In genomic region chr10:60099998-60100747, GRCh38 we compare ENCODE assay signal across 8 cellular contexts.
DNase-seq lines count a peak whose midpoint lies in the region; ATAC-seq and TF ChIP-seq lines count a peak whose summit lies in the region.

No MANE protein-coding gene starts in this region.

- no peak for TF ChIP-seq POLR2A in body of pancreas (IDR thresholded peaks at IDR 0.05)

- H3K27ac ChIP-seq in GM23338 (ENCODE audit: low read depth) (no peak overlapping the region), body of pancreas (no peak overlapping the region), iPS-20b (ENCODE audit: low read length) (peak overlapping the region; percentile 39)

- H3K4me3 Mint-ChIP-seq in Calu3 (ENCODE audit: low read depth, unreplicated experiment) (no peak overlapping the region), GM23338 (no peak overlapping the region)

- no peaks in the 10 kb centered on the region for H3K36me3 Mint-ChIP-seq in Calu3 (ENCODE audit: insufficient read depth, unreplicated experiment)
- H3K36me3 Mint-ChIP-seq in GM23338 (ENCODE audit: low read depth): peaks cover 15% of the 10 kb centered on the region; the same call in 2 of the 3 replicates

- intact Hi-C loops in Calu3 (cut with micrococcal nuclease; ENCODE audit: unreplicated experiment) (loop anchor here (1.0 to 2.0 kb wide), 2 partner anchors 108 to 335 kb away; no protein-coding TSS in a partner anchor), body of pancreas (cut with DNase I) (loop anchor here (10.0 kb wide), 1 partner anchor 335 kb away; no protein-coding TSS in a partner anchor)

- H3F3A ChIP-seq in GM23338 (replicated peaks; ENCODE audit: low read depth): no peaks in the 10 kb centered on the region

- peak; percentile 41 for TF ChIP-seq CTCF in Calu3 (IDR thresholded peaks at IDR 0.05; ENCODE audit: unreplicated experiment)
- peak; percentile 71 to 77 for TF ChIP-seq CTCF in GM23338 (conservative IDR thresholded peaks at IDR 0.05; ENCODE audit: low read depth in 2 of 2)
- TF ChIP-seq CTCF in body of pancreas (IDR thresholded peaks at IDR 0.05): peak; percentile 27 to 74 (median 59)

- no peaks in the 10 kb centered on the region for H3K9me2 ChIP-seq in GM23338 (ENCODE audit: insufficient read depth)

- H3K27ac Mint-ChIP-seq in Calu3 (ENCODE audit: unreplicated experiment) (no peak overlapping the region), GM23338 (peak overlapping the region; percentile 74; the same call in 1 of the 2 replicates)

- H3K27me3 ChIP-seq in GM23338 (ENCODE audit: insufficient read depth) (no peaks in the 10 kb centered on the region), body of pancreas (no peaks in the 10 kb centered on the region), iPS-20b (ENCODE audit: insufficient read depth, low read length) (no peaks in the 10 kb centered on the region)

- H3K4me3 ChIP-seq in GM23338 (no peak overlapping the region), body of pancreas (no peak overlapping the region), iPS-20b (ENCODE audit: low read length) (no peak overlapping the region)

- H3K9me3 ChIP-seq in body of pancreas: no peaks in the 10 kb centered on the region
- no peaks in the 10 kb centered on the region for H3K9me3 ChIP-seq in iPS-20b (ENCODE audit: insufficient read depth, low read depth, low read length)

- no TSS peak for BruUV-seq in Calu3 (replicated peaks; lab: Mats Ljungman, UMichigan)

- no peaks in the 10 kb centered on the region for H4K20me1 ChIP-seq in GM23338 (replicated peaks; ENCODE audit: insufficient read depth)

- H3K4me2 ChIP-seq in GM23338: no peak overlapping the region

- 62 to 69% methylated on average over 2 of the region's 2 CpGs for WGBS in body of pancreas, 2 donors

- CTCF ChIA-PET in Calu3 (lab: Charles Lee): interaction anchor here (0.5 to 3.7 kb wide), 11 partner anchors 10 to 551 kb away, joined by 3 to 30 read pairs (median 5); no protein-coding TSS in a partner anchor

- H3K9ac ChIP-seq in iPS-20b (ENCODE audit: low read depth, low read length): no peak overlapping the region

- H3K36me3 ChIP-seq in GM23338 (ENCODE audit: insufficient read depth): no peaks in the 10 kb centered on the region
- no peaks in the 10 kb centered on the region for H3K36me3 ChIP-seq in body of pancreas (replicated peaks in 1 of 2; ENCODE audit: insufficient read depth in 1 of 2, low read depth in 2 of 2)
- H3K36me3 ChIP-seq in iPS-20b (ENCODE audit: insufficient read depth, low read depth, low read length): peaks cover 13% of the 10 kb centered on the region; the same call in 1 of the 2 replicates

- H3K27me3 Mint-ChIP-seq in Calu3 (ENCODE audit: unreplicated experiment): no peaks in the 10 kb centered on the region
- H3K27me3 Mint-ChIP-seq in GM23338 (ENCODE audit: insufficient read depth, low read depth, poor library complexity): peaks cover 1% of the 10 kb centered on the region

- H3K79me2 ChIP-seq in GM23338 (replicated peaks; ENCODE audit: insufficient read depth): no peaks in the 10 kb centered on the region

- H3K4me1 ChIP-seq in GM23338 (ENCODE audit: insufficient read depth) (no peaks in the 10 kb centered on the region; the same call in 1 of the 2 replicates), body of pancreas (no peaks in the 10 kb centered on the region), iPS-20b (ENCODE audit: insufficient read depth, low read length) (no peaks in the 10 kb centered on the region; the same call in 1 of the 2 replicates)

- H3K9me3 Mint-ChIP-seq in Calu3 (ENCODE audit: low read depth, unreplicated experiment) (no peaks in the 10 kb centered on the region), GM23338 (no peaks in the 10 kb centered on the region)

- no peak overlapping the region for H2AFZ ChIP-seq in GM23338

- DNase-seq in Calu3 (peak; percentile 39), GM23338 (ENCODE audit: low spot score) (peak; percentile 73), NCI-H226 (peak; percentile 33), body of pancreas (peak in 2 of 4 donors; percentile 14 to 19), stromal cell of bone marrow (ENCODE audit: low read depth) (peak; percentile 57), UCSD-AML1 (lab: John Stamatoyannopoulos, UW; ENCODE audit: unreplicated experiment) (no peak)

- H3K4me1 Mint-ChIP-seq in Calu3 (ENCODE audit: low read depth, unreplicated experiment) (peaks cover 31% of the 10 kb centered on the region), GM23338 (peaks cover 8% of the 10 kb centered on the region)

- ATAC-seq in GM23338 (peak; percentile 62), body of pancreas (peak; percentile 59), HG02840 (IDR thresholded peaks at IDR 0.05; ENCODE audit: low FRiP score, unreplicated experiment) (no peak)

TF ChIP-seq in GM23338, 12 proteins besides CTCF, POLR2A, EP300 and RAD21 (continues in another document):
- TF ChIP-seq EZH2 (IDR thresholded peaks at IDR 0.05; ENCODE audit: low read depth, unreplicated experiment) (no peak), REST (IDR thresholded peaks at IDR 0.05; ENCODE audit: unreplicated experiment) (no peak), POLR2AphosphoS5 (IDR thresholded peaks at IDR 0.05; ENCODE audit: low read depth) (no peak), STAT1 (IDR thresholded peaks at IDR 0.05; ENCODE audit: unreplicated experiment) (no peak)
